Comparison of ENCODE assay signal across 8 cellular contexts in the genomic region with DNA sequence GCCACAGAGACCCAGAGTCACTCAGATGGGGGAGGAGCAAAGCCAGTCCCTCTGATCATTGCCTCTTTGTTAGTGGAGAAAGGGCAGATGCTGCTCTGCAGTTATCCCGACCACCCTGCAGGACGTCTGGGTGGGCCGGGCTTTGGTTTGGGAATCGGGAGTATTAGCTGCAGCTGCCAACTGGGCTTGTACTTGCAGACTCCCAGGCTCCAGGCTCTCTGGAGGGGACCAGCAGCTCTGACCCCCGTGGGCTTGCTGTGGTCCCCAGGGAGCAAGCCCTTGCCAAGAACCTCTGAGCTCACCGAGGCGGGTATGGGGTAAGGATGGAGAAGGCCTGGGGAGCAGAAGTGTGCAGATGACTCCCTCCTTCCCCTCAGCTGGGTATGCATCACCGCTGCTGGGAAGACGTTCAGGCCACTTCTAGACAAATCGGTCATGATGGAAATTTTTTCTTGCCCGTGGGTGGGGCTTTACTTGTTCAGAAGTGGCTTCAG. TPM values are rescaled to one million over a fixed set of nuclear protein-coding genes. Genes with fewer than 3 reads are reported as not detected.
DNase-seq lines count a peak whose midpoint lies in the region; ATAC-seq, FAIRE-seq and TF ChIP-seq lines count a peak whose summit lies in the region.

No MANE protein-coding gene starts in this region.

- H3K4me1 Mint-ChIP-seq in natural killer cell treated with Interleukin-12 subunit alpha and Interleukin-12 subunit beta and Interleukin-15 and Interleukin-18, amount 100 ng/mL, for 72 hours (ENCODE audit: low read depth in 2 of 2) = peaks cover 78% of the 10 kb centered on the region in 2 donors
- H3K4me1 Mint-ChIP-seq in natural killer cell = peaks cover 78 to 85% of the 10 kb centered on the region in 2 donors
- peaks cover 84% of the 10 kb centered on the region for H3K4me1 Mint-ChIP-seq in activated naive CD8-positive, alpha-beta T cell treated with anti-CD3 and anti-CD28 coated beads for 36 hours

- no peak for FAIRE-seq in small intestine (lab: Jason Lieb, UNC)

- H3K36me3 Mint-ChIP-seq in natural killer cell treated with Interleukin-12 subunit alpha and Interleukin-12 subunit beta and Interleukin-15 and Interleukin-18, amount 100 ng/mL, for 72 hours = no peaks in the 10 kb centered on the region
- no peaks in the 10 kb centered on the region for H3K36me3 Mint-ChIP-seq in natural killer cell
- H3K36me3 Mint-ChIP-seq in activated naive CD8-positive, alpha-beta T cell treated with anti-CD3 and anti-CD28 coated beads for 36 hours = peaks cover 8% of the 10 kb centered on the region

- no peaks in the 10 kb centered on the region for H3K27me3 ChIP-seq in suprapubic skin
- H3K27me3 ChIP-seq in small intestine (ENCODE audit: control insufficient read depth in 2 of 2, insufficient read depth in 2 of 2, low read length in 2 of 2) = no peaks in the 10 kb centered on the region

- no peak for TF ChIP-seq EP300 in suprapubic skin (IDR thresholded peaks at IDR 0.05)

- H3K4me1 ChIP-seq in mucosa of descending colon (ENCODE audit: low read depth) = peaks cover 46% of the 10 kb centered on the region
- H3K4me1 ChIP-seq in suprapubic skin = peaks cover 66% of the 10 kb centered on the region
- H3K4me1 ChIP-seq in small intestine (ENCODE audit: control insufficient read depth in 2 of 2, insufficient read depth in 1 of 2, low read depth in 1 of 2, low read length in 1 of 2) = peaks cover 23 to 53% of the 10 kb centered on the region in 2 donors

- H3K27ac ChIP-seq in suprapubic skin = peak overlapping the region; percentile 57
- peak overlapping the region in 1 of 2 donors; percentile 79 for H3K27ac ChIP-seq in small intestine (ENCODE audit: low read depth in 1 of 2, low read length in 1 of 2)

- ATAC-seq in natural killer cell treated with Interleukin-12 subunit alpha and Interleukin-12 subunit beta and Interleukin-15 and Interleukin-18, amount 100 ng/mL, for 72 hours = no peak
- ATAC-seq in natural killer cell (no peak), mucosa of descending colon (peak; percentile 42)

- H3K9me3 Mint-ChIP-seq in natural killer cell treated with Interleukin-12 subunit alpha and Interleukin-12 subunit beta and Interleukin-15 and Interleukin-18, amount 100 ng/mL, for 72 hours = no peaks in the 10 kb centered on the region
- H3K9me3 Mint-ChIP-seq in natural killer cell = no peaks in the 10 kb centered on the region
- H3K9me3 Mint-ChIP-seq in activated naive CD8-positive, alpha-beta T cell treated with anti-CD3 and anti-CD28 coated beads for 36 hours = no peaks in the 10 kb centered on the region

- TF ChIP-seq CTCF in natural killer cell (IDR thresholded peaks at IDR 0.05) = no peak
- TF ChIP-seq CTCF in mucosa of descending colon (IDR thresholded peaks at IDR 0.05) = no peak
- TF ChIP-seq CTCF in suprapubic skin (IDR thresholded peaks at IDR 0.05) = no peak

- H3K27me3 Mint-ChIP-seq in natural killer cell treated with Interleukin-12 subunit alpha and Interleukin-12 subunit beta and Interleukin-15 and Interleukin-18, amount 100 ng/mL, for 72 hours = no peaks in the 10 kb centered on the region
- H3K27me3 Mint-ChIP-seq in natural killer cell (ENCODE audit: low read depth in 2 of 2) = no peaks in the 10 kb centered on the region
- H3K27me3 Mint-ChIP-seq in activated naive CD8-positive, alpha-beta T cell treated with anti-CD3 and anti-CD28 coated beads for 36 hours = no peaks in the 10 kb centered on the region

- H3K36me3 ChIP-seq in mucosa of descending colon (ENCODE audit: low read depth) (no peaks in the 10 kb centered on the region), suprapubic skin (no peaks in the 10 kb centered on the region), small intestine (ENCODE audit: control insufficient read depth in 2 of 2, insufficient read depth in 2 of 2, low read length in 2 of 2) (no peaks in the 10 kb centered on the region)

- intact Hi-C loops in natural killer cell (cut with micrococcal nuclease) = no loop called here
- intact Hi-C loops in mucosa of descending colon (cut with DNase I, micrococcal nuclease) = no loop called here

- H3K4me3 ChIP-seq in mucosa of descending colon = no peak overlapping the region
- no peak overlapping the region for H3K4me3 ChIP-seq in suprapubic skin
- no peak overlapping the region for H3K4me3 ChIP-seq in small intestine (ENCODE audit: low read depth in 1 of 2, low read length in 2 of 2)

- H3K27ac Mint-ChIP-seq in natural killer cell treated with Interleukin-12 subunit alpha and Interleukin-12 subunit beta and Interleukin-15 and Interleukin-18, amount 100 ng/mL, for 72 hours = peak overlapping the region; percentile 49 to 68
- peak overlapping the region in 1 of 2 donors; percentile 52 for H3K27ac Mint-ChIP-seq in natural killer cell
- H3K27ac Mint-ChIP-seq in activated naive CD8-positive, alpha-beta T cell treated with anti-CD3 and anti-CD28 coated beads for 36 hours = no peak overlapping the region

- TF ChIP-seq POLR2A in suprapubic skin (IDR thresholded peaks at IDR 0.05) = no peak

- H3K9me3 ChIP-seq in mucosa of descending colon (no peaks in the 10 kb centered on the region), suprapubic skin (no peaks in the 10 kb centered on the region), small intestine (ENCODE audit: control insufficient read depth, low read depth) (no peaks in the 10 kb centered on the region)

- WGBS in suprapubic skin = 45% methylated on average over 5 of the region's 11 CpGs
- WGBS in small intestine, 3 donors = 42 to 70% (median 60%) methylated on average over 11 of the region's 11 CpGs

- DNase-seq in natural killer cell treated with Interleukin-12 subunit alpha and Interleukin-12 subunit beta and Interleukin-15 and Interleukin-18, amount 100 ng/mL, for 72 hours (ENCODE audit: low spot score) = peak; percentile 16
- no peak for DNase-seq in natural killer cell
- peak; percentile 56 for DNase-seq in activated naive CD8-positive, alpha-beta T cell treated with anti-CD3 and anti-CD28 coated beads for 36 hours
- peak in 1 of 3 donors; percentile 65 for DNase-seq in mucosa of descending colon
- peak in 1 of 2 donors; percentile 78 for DNase-seq in suprapubic skin (ENCODE audit: low spot score in 2 of 2)
- DNase-seq in NCI-H128 (lab: John Stamatoyannopoulos, UW; ENCODE audit: unreplicated experiment) = no peak
- no peak for DNase-seq in RPMI8226
- DNase-seq in small intestine = no peak

- H3K4me3 Mint-ChIP-seq in natural killer cell treated with Interleukin-12 subunit alpha and Interleukin-12 subunit beta and Interleukin-15 and Interleukin-18, amount 100 ng/mL, for 72 hours = peak overlapping the region; percentile 42
- H3K4me3 Mint-ChIP-seq in natural killer cell = no peak overlapping the region
- no peak overlapping the region for H3K4me3 Mint-ChIP-seq in activated naive CD8-positive, alpha-beta T cell treated with anti-CD3 and anti-CD28 coated beads for 36 hours

RNA-seq across cellular contexts. Expression of a gene that starts 21.6 kb away (rescaled TPM):
- 100 to 1,000 TPM; 104 to 115 TPM for total RNA-seq in natural killer cell treated with Interleukin-12 subunit alpha and Interleukin-12 subunit beta and Interleukin-15 and Interleukin-18, amount 100 ng/mL, for 72 hours
- total RNA-seq in natural killer cell (100 to 1,000 TPM; 137 to 197 (median 178) TPM), mucosa of descending colon (10 to 100 TPM; 68.4 to 75.2 (median 72.1) TPM), suprapubic skin (10 to 100 TPM; 38.0 to 72.3 (median 62.4) TPM)
- total RNA-seq in activated naive CD8-positive, alpha-beta T cell treated with anti-CD3 and anti-CD28 coated beads for 36 hours = 10 to 100 TPM; 53.5 to 57.8 TPM
- 10 to 100 TPM; 56.4 to 93.5 (median 85.0) TPM for polyA plus RNA-seq in small intestine

Comparison
In these comparisons a context has a peak if more than half of its experiments do, and no peak if none do; other contexts are left out.
1. DNase-seq: peak in natural killer cell treated with Interleukin-12 subunit alpha and Interleukin-12 subunit beta and Interleukin-15 and Interleukin-18, amount 100 ng/mL, for 72 hours (single experiment) and activated naive CD8-positive, alpha-beta T cell treated with anti-CD3 and anti-CD28 coated beads for 36 hours (single experiment); none in natural killer cell (single experiment), NCI-H128 (single experiment), RPMI8226 (single experiment) and small intestine (single experiment).